ENCODE assay signal across 1 cellular context in the genomic region with DNA sequence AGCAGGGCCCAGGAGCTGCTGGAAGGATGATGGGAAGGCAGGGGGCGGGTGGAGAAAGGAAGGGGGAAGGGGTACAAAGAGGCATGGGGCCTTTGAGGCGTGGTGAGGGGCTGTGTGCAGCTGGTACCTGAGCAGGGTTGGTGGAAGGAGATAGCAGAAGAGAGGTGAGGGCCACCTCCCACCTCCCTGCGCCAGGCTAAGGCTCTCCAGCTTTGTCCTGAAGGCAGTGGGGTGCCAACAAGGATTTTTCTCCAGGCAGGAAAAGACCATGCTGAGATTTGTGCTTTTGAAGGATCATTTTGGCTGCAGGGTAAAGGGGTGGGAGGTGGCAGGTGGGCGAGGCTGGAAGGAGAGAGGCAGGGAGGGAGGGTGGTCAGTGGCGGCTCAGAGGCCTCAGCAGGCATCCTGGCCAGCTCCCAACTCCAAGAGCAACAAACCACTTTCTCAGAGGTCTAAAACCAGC.
TF ChIP-seq lines count a peak whose summit lies in the region.

No MANE protein-coding gene starts in this region.

TF ChIP-seq in HepG2, 621 proteins besides CTCF, POLR2A, EP300 and RAD21 (continued from another document):
- TF ChIP-seq ZNF281 (CRISPR knock-in tag; IDR thresholded peaks at IDR 0.05; ENCODE audit: borderline replicate concordance) (no peak), DRAP1 (CRISPR knock-in tag; IDR thresholded peaks at IDR 0.05) (no peak), NFIC (IDR thresholded peaks at IDR 0.05; ENCODE audit: low read length) (no peak), ZNF354B (CRISPR knock-in tag; IDR thresholded peaks at IDR 0.05) (peak; percentile 40; the same call in 1 of the 2 replicates), RARA (CRISPR knock-in tag; IDR thresholded peaks at IDR 0.05) (no peak), TMF1 (CRISPR knock-in tag; IDR thresholded peaks at IDR 0.05; ENCODE audit: low read depth) (peak; percentile 15; the same call in 1 of the 2 replicates), ZNF318 (CRISPR knock-in tag; IDR thresholded peaks at IDR 0.05) (0 out of 2 replicates have a peak, but pooled peaks have one; percentile 25), PCBP1 (IDR thresholded peaks at IDR 0.05; ENCODE audit: borderline replicate concordance, low read depth, low read length) (no peak), ATF5 (CRISPR knock-in tag; IDR thresholded peaks at IDR 0.05; ENCODE audit: low read depth) (peak; percentile 36; the same call in 1 of the 2 replicates), ZNF776 (CRISPR knock-in tag; IDR thresholded peaks at IDR 0.05) (peak; percentile 14; the same call in 1 of the 2 replicates), NCOA1 (CRISPR knock-in tag; IDR thresholded peaks at IDR 0.05) (0 out of 2 replicates have a peak, but pooled peaks have one; percentile 13), GLI4 (CRISPR knock-in tag; IDR thresholded peaks at IDR 0.05; ENCODE audit: borderline replicate concordance) (0 out of 2 replicates have a peak, but pooled peaks have one; percentile 5), MYPOP (CRISPR knock-in tag; IDR thresholded peaks at IDR 0.05) (no peak), ZNF446 (CRISPR knock-in tag; IDR thresholded peaks at IDR 0.05) (peak; percentile 38; the same call in 1 of the 2 replicates), ARID2 (CRISPR knock-in tag; IDR thresholded peaks at IDR 0.05; ENCODE audit: borderline replicate concordance) (peak; percentile 1; the same call in 1 of the 2 replicates), GTF3A (CRISPR knock-in tag; conservative IDR thresholded peaks at IDR 0.05) (peak; percentile 16), TOPORS (CRISPR knock-in tag; IDR thresholded peaks at IDR 0.05) (0 out of 2 replicates have a peak, but pooled peaks have one; percentile 41), ZNF343 (CRISPR knock-in tag; IDR thresholded peaks at IDR 0.05) (0 out of 2 replicates have a peak, but pooled peaks have one; percentile 46), ZZZ3 (CRISPR knock-in tag; IDR thresholded peaks at IDR 0.05; ENCODE audit: borderline replicate concordance) (0 out of 2 replicates have a peak, but pooled peaks have one; percentile 15), PHF20 (CRISPR knock-in tag; IDR thresholded peaks at IDR 0.05) (no peak), NAIF1 (CRISPR knock-in tag; IDR thresholded peaks at IDR 0.05; ENCODE audit: borderline replicate concordance) (0 out of 2 replicates have a peak, but pooled peaks have one; percentile 8), ZSCAN22 (CRISPR knock-in tag; IDR thresholded peaks at IDR 0.05) (0 out of 2 replicates have a peak, but pooled peaks have one; percentile 8), ZNF337 (CRISPR knock-in tag; IDR thresholded peaks at IDR 0.05; ENCODE audit: borderline replicate concordance, low read depth) (0 out of 2 replicates have a peak, but pooled peaks have one; percentile 12), ZNF674 (CRISPR knock-in tag; IDR thresholded peaks at IDR 0.05; ENCODE audit: low read depth) (0 out of 2 replicates have a peak, but pooled peaks have one; percentile 7), PRPF4 (IDR thresholded peaks at IDR 0.05; ENCODE audit: low read depth, low read length, poor library complexity, severe bottlenecking) (no peak)
- TF ChIP-seq, protein P1, sequence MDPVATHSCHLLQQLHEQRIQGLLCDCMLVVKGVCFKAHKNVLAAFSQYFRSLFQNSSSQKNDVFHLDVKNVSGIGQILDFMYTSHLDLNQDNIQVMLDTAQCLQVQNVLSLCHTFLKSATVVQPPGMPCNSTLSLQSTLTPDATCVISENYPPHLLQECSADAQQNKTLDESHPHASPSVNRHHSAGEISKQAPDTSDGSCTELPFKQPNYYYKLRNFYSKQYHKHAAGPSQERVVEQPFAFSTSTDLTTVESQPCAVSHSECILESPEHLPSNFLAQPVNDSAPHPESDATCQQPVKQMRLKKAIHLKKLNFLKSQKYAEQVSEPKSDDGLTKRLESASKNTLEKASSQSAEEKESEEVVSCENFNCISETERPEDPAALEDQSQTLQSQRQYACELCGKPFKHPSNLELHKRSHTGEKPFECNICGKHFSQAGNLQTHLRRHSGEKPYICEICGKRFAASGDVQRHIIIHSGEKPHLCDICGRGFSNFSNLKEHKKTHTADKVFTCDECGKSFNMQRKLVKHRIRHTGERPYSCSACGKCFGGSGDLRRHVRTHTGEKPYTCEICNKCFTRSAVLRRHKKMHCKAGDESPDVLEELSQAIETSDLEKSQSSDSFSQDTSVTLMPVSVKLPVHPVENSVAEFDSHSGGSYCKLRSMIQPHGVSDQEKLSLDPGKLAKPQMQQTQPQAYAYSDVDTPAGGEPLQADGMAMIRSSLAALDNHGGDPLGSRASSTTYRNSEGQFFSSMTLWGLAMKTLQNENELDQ (CRISPR knock-in tag; IDR thresholded peaks at IDR 0.05; ENCODE audit: borderline replicate concordance) = 0 out of 2 replicates have a peak, but pooled peaks have one; percentile 24
- TF ChIP-seq, protein P2, sequence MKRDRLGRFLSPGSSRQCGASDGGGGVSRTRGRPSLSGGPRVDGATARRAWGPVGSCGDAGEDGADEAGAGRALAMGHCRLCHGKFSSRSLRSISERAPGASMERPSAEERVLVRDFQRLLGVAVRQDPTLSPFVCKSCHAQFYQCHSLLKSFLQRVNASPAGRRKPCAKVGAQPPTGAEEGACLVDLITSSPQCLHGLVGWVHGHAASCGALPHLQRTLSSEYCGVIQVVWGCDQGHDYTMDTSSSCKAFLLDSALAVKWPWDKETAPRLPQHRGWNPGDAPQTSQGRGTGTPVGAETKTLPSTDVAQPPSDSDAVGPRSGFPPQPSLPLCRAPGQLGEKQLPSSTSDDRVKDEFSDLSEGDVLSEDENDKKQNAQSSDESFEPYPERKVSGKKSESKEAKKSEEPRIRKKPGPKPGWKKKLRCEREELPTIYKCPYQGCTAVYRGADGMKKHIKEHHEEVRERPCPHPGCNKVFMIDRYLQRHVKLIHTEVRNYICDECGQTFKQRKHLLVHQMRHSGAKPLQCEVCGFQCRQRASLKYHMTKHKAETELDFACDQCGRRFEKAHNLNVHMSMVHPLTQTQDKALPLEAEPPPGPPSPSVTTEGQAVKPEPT (CRISPR knock-in tag; IDR thresholded peaks at IDR 0.05; ENCODE audit: low read depth) = peak; percentile 68; the same call in 1 of the 2 replicates
- TF ChIP-seq, protein P3, sequence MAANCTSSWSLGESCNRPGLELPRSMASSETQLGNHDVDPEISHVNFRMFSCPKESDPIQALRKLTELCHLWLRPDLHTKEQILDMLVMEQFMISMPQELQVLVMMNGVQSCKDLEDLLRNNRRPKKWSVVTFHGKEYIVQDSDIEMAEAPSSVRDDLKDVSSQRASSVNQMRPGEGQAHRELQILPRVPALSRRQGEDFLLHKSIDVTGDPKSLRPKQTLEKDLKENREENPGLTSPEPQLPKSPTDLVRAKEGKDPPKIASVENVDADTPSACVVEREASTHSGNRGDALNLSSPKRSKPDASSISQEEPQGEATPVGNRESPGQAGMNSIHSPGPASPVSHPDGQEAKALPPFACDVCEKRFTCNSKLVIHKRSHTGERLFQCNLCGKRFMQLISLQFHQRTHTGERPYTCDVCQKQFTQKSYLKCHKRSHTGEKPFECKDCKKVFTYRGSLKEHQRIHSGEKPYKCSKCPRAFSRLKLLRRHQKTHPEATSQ (CRISPR knock-in tag; IDR thresholded peaks at IDR 0.05; ENCODE audit: borderline replicate concordance) = peak; percentile 17; the same call in 1 of the 2 replicates
- TF ChIP-seq, protein P4, sequence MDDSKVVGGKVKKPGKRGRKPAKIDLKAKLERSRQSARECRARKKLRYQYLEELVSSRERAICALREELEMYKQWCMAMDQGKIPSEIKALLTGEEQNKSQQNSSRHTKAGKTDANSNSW (CRISPR knock-in tag; IDR thresholded peaks at IDR 0.05; ENCODE audit: borderline replicate concordance) = 0 out of 2 replicates have a peak, but pooled peaks have one; percentile 59
